Comparison of ENCODE assay signal across 7 cellular contexts in genomic region chr11:113763040-113763439, GRCh38. TPM values are rescaled to one million over a fixed set of nuclear protein-coding genes. Genes with fewer than 3 reads are reported as not detected.
"Had no signal": no experiment of that assay in that cellular context is flagged by ENCODE, and none has a peak within 500 bp of the region (broad histone marks: within the 10 kb centered on the region; RNA-seq: fewer than 3 reads in every experiment).

No MANE protein-coding gene starts in this region.

RNA-seq across cellular contexts. Expression of gene CLDN25, which starts 16.6 kb away (rescaled TPM):
- total RNA-seq: GM23248, GM23338, H1, H4, H7, H9, HFFc6 had no signal
- polyA plus RNA-seq: GM23248, GM23338, H1 had no signal

RNA-seq across cellular contexts. Expression of gene TMPRSS5, which starts 56.9 kb away (rescaled TPM):
- total RNA-seq: GM23248, GM23338, H4 had no signal
- polyA plus RNA-seq: GM23248, GM23338 had no signal
